ENCODE assay signal across 1 cellular context in the genomic region with DNA sequence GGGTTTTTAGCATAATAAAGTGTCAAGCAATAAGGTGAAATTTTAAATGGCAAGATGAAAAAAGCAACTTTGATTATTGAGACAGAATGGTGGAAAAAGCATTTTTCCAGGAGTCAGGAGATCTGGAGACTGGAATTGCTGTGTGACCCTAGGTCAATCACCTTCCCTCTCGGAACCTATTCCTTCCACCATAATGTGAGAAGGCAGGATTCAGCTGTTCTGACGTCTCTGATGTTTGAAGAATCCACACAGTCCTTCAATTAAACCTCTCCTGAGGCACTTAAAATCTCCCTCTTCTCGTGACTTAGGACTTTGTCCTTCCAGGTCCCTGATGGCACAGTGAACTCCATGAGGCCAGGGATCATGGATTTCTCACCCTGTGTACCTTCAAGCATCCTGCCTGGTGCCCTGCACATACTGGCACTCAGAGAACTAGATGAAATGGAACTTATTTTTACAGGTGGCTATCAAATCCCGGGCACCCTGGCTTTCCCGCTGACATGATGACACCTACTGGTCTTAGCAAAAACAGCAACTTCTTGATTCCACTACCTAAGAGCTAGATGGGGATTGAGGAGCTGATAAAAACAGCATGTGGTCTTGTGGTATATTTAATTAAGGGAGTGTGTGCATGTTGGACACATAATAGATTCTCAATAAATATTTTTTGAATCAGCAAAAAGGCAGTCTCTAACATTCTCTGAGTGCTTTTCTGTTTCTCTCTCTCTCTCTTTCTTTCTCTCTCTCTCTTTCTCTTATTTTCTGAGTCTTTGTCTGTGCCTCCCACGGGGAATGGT.
TF ChIP-seq lines count a peak whose summit lies in the region.

No MANE protein-coding gene starts in this region.

TF ChIP-seq in HCT116, 20 proteins besides CTCF, POLR2A, EP300 and RAD21:
- TF ChIP-seq FOSL1 (IDR thresholded peaks at IDR 0.05; ENCODE audit: low read depth) (no peak), TCF7L2 (IDR thresholded peaks at IDR 0.05; ENCODE audit: borderline replicate concordance, extremely low read depth, insufficient read depth, insufficient read length) (no peak), CBX3 (IDR thresholded peaks at IDR 0.05; ENCODE audit: low read depth) (no peak), EZH2 (IDR thresholded peaks at IDR 0.05) (no peak), CEBPB (IDR thresholded peaks at IDR 0.05; ENCODE audit: low read depth) (no peak), JUND (IDR thresholded peaks at IDR 0.05) (no peak)
- TF ChIP-seq, protein P1, sequence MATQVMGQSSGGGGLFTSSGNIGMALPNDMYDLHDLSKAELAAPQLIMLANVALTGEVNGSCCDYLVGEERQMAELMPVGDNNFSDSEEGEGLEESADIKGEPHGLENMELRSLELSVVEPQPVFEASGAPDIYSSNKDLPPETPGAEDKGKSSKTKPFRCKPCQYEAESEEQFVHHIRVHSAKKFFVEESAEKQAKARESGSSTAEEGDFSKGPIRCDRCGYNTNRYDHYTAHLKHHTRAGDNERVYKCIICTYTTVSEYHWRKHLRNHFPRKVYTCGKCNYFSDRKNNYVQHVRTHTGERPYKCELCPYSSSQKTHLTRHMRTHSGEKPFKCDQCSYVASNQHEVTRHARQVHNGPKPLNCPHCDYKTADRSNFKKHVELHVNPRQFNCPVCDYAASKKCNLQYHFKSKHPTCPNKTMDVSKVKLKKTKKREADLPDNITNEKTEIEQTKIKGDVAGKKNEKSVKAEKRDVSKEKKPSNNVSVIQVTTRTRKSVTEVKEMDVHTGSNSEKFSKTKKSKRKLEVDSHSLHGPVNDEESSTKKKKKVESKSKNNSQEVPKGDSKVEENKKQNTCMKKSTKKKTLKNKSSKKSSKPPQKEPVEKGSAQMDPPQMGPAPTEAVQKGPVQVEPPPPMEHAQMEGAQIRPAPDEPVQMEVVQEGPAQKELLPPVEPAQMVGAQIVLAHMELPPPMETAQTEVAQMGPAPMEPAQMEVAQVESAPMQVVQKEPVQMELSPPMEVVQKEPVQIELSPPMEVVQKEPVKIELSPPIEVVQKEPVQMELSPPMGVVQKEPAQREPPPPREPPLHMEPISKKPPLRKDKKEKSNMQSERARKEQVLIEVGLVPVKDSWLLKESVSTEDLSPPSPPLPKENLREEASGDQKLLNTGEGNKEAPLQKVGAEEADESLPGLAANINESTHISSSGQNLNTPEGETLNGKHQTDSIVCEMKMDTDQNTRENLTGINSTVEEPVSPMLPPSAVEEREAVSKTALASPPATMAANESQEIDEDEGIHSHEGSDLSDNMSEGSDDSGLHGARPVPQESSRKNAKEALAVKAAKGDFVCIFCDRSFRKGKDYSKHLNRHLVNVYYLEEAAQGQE (IDR thresholded peaks at IDR 0.05; ENCODE audit: low read depth): no peak
- TF ChIP-seq, protein P2, sequence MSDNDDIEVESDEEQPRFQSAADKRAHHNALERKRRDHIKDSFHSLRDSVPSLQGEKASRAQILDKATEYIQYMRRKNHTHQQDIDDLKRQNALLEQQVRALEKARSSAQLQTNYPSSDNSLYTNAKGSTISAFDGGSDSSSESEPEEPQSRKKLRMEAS (IDR thresholded peaks at IDR 0.05): no peak
- TF ChIP-seq, protein P3, sequence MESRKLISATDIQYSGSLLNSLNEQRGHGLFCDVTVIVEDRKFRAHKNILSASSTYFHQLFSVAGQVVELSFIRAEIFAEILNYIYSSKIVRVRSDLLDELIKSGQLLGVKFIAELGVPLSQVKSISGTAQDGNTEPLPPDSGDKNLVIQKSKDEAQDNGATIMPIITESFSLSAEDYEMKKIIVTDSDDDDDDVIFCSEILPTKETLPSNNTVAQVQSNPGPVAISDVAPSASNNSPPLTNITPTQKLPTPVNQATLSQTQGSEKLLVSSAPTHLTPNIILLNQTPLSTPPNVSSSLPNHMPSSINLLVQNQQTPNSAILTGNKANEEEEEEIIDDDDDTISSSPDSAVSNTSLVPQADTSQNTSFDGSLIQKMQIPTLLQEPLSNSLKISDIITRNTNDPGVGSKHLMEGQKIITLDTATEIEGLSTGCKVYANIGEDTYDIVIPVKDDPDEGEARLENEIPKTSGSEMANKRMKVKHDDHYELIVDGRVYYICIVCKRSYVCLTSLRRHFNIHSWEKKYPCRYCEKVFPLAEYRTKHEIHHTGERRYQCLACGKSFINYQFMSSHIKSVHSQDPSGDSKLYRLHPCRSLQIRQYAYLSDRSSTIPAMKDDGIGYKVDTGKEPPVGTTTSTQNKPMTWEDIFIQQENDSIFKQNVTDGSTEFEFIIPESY (IDR thresholded peaks at IDR 0.05; ENCODE audit: extremely low read depth, insufficient replicate concordance, low read length): no peak
